Comparison of ENCODE assay signal across 11 cellular contexts in genomic region chr1:247576514-247576913, GRCh38. TPM values are rescaled to one million over a fixed set of nuclear protein-coding genes. Genes with fewer than 3 reads are reported as not detected.
DNase-seq lines count a peak whose midpoint lies in the region; ATAC-seq and TF ChIP-seq lines count a peak whose summit lies in the region.
"Had no signal": no experiment of that assay in that cellular context is flagged by ENCODE, and none has a peak within 500 bp of the region (broad histone marks: within the 10 kb centered on the region; RNA-seq: fewer than 3 reads in every experiment).

No MANE protein-coding gene starts in this region.

- dilution Hi-C loops in IMR-90 (cut with HindIII; ENCODE audit: low sequenced_read_pairs, unreplicated experiment), result no loop called here

- no peak overlapping the region for H3K56ac ChIP-seq in IMR-90 (ENCODE audit: extremely low read depth, insufficient read depth, low read length)

- no peaks in the 10 kb centered on the region for H3K36me3 ChIP-seq in IMR-90 (ENCODE audit: control insufficient read depth, insufficient read depth, low read length)

- no peaks in the 10 kb centered on the region for H3K9me1 ChIP-seq in IMR-90 (ENCODE audit: insufficient read depth, low read length)

- no peak overlapping the region for H3K4ac ChIP-seq in IMR-90 (ENCODE audit: low read depth, low read length)

- no peak overlapping the region for H3K9ac ChIP-seq in IMR-90 (ENCODE audit: low read depth, low read length)
- H3K9ac ChIP-seq: parathyroid adenoma had no signal

- no peak overlapping the region for H3K27ac Mint-ChIP-seq in mesothelial cell of epicardium
- H3K27ac Mint-ChIP-seq: T-helper 1 cell treated with Interleukin-12 subunit alpha and Interleukin-12 subunit beta and Interleukin-4 antibody, amounts not matched to agents 30 μg/mL and 1 μg/mL, for 36 hours had no signal

- H4K91ac ChIP-seq in IMR-90 (ENCODE audit: insufficient read depth, low read depth, low read length), result no peak overlapping the region

- H3K27ac ChIP-seq in IMR-90 (ENCODE audit: insufficient read depth, low read length), result no peak overlapping the region
- H3K27ac ChIP-seq: parathyroid adenoma had no signal

- no peaks in the 10 kb centered on the region for H3K4me1 ChIP-seq in IMR-90 (ENCODE audit: control insufficient read depth, insufficient read depth, low read length)
- H3K4me1 ChIP-seq: parathyroid adenoma had no signal

- no peak overlapping the region for H3K18ac ChIP-seq in IMR-90 (ENCODE audit: low read depth, low read length)

- DNase-seq in GM12865 (ENCODE audit: low read depth), result peak; percentile 25
- DNase-seq in IMR-90, result no peak
- peak; percentile 40 to 68 for DNase-seq in SW 1271 (lab: John Stamatoyannopoulos, UW)
- no peak for DNase-seq in mesothelial cell of epicardium (ENCODE audit: low spot score in 2 of 2, unreplicated experiment in 2 of 2)
- DNase-seq in AG20443 (ENCODE audit: low spot score), result no peak
- no peak for DNase-seq in stimulated activated CD4-positive, alpha-beta T cell treated with anti-CD3 and anti-CD28 coated beads, Interleukin-4, amount 100 ng/mL, for 24 hours

- no peaks in the 10 kb centered on the region for H3K36me3 Mint-ChIP-seq in mesothelial cell of epicardium

- H3K9me3 ChIP-seq in IMR-90 (ENCODE audit: control insufficient read depth, insufficient read depth, low read length), result peaks cover 15% of the 10 kb centered on the region

- H3K79me1 ChIP-seq in IMR-90 (ENCODE audit: low read depth in 1 of 2, low read length in 2 of 2), result no peaks in the 10 kb centered on the region

- no peaks in the 10 kb centered on the region for H3K4me1 Mint-ChIP-seq in mesothelial cell of epicardium

- H3K9me3 Mint-ChIP-seq in mesothelial cell of epicardium, result peaks cover 5% of the 10 kb centered on the region
- H3K9me3 Mint-ChIP-seq: T-helper 1 cell treated with Interleukin-12 subunit alpha and Interleukin-12 subunit beta and Interleukin-4 antibody, amounts not matched to agents 30 μg/mL and 1 μg/mL, for 36 hours had no signal

- no peak overlapping the region for H3K14ac ChIP-seq in IMR-90 (replicated peaks; ENCODE audit: low read depth, low read length)

- TF ChIP-seq POLR2A in IMR-90 (IDR thresholded peaks at IDR 0.05; ENCODE audit: low read depth, low read length), result no peak

- H3K4me3 Mint-ChIP-seq in mesothelial cell of epicardium, result no peak overlapping the region
- H3K4me3 Mint-ChIP-seq: T-helper 1 cell treated with Interleukin-12 subunit alpha and Interleukin-12 subunit beta and Interleukin-4 antibody, amounts not matched to agents 30 μg/mL and 1 μg/mL, for 36 hours had no signal

- no TSS peak for BruUV-seq in IMR-90 (replicated peaks; lab: Mats Ljungman, UMichigan)

- no peak overlapping the region for H2AK9ac ChIP-seq in IMR-90 (replicated peaks; ENCODE audit: low read depth, low read length, poor library complexity)

- ATAC-seq in IMR-90 (ENCODE audit: low read depth), result no peak
- no peak for ATAC-seq in HG02970 (IDR thresholded peaks at IDR 0.05; ENCODE audit: low FRiP score, unreplicated experiment)
- no peak for ATAC-seq in HG02678 (IDR thresholded peaks at IDR 0.05; ENCODE audit: unreplicated experiment)

- no peak overlapping the region for H4K5ac ChIP-seq in IMR-90 (ENCODE audit: low read depth, low read length)

- no peak overlapping the region for H2AK5ac ChIP-seq in IMR-90 (ENCODE audit: low read depth, low read length)

- no peak overlapping the region for H2BK5ac ChIP-seq in IMR-90 (ENCODE audit: low read depth, low read length, poor library complexity, severe bottlenecking)

- H3K4me2 ChIP-seq in IMR-90 (ENCODE audit: low read depth, low read length), result no peak overlapping the region

- H3K23ac ChIP-seq in IMR-90 (ENCODE audit: low read depth, low read length), result no peak overlapping the region

- POLR2A ChIA-PET in IMR-90 (lab: Charles Lee; ENCODE audit: unreplicated experiment), result no interaction called here

- peak; percentile 30 for TF ChIP-seq CTCF in GM12865 (IDR thresholded peaks at IDR 0.05; ENCODE audit: insufficient read depth, low read depth, low read length, missing control alignments)
- TF ChIP-seq CTCF in IMR-90 (conservative IDR thresholded peaks at IDR 0.05; ENCODE audit: low read depth, low read length), result 0 out of 2 replicates have a peak, but pooled peaks have one; percentile 13
- TF ChIP-seq CTCF in mesothelial cell of epicardium (IDR thresholded peaks at IDR 0.05; ENCODE audit: unreplicated experiment), result peak; percentile 55

- no peak overlapping the region for H4K8ac ChIP-seq in IMR-90 (ENCODE audit: low read depth in 2 of 2, low read length in 2 of 2)

- H4K20me1 ChIP-seq in IMR-90 (ENCODE audit: insufficient read depth, low read length), result no peaks in the 10 kb centered on the region

- in situ Hi-C loops in IMR-90 (cut with MboI; ENCODE audit: low sequenced_read_pairs), result no loop called here

- H2BK15ac ChIP-seq in IMR-90 (ENCODE audit: low read depth, low read length), result no peak overlapping the region

- no peak overlapping the region for H2BK120ac ChIP-seq in IMR-90 (ENCODE audit: low read depth, low read length)

- H3K27me3 Mint-ChIP-seq in mesothelial cell of epicardium (ENCODE audit: low read depth), result no peaks in the 10 kb centered on the region

- H3K4me3 ChIP-seq in GM12865 (ENCODE audit: low read depth, low read length), result no peak overlapping the region
- H3K4me3 ChIP-seq in IMR-90 (ENCODE audit: insufficient read depth, low read depth, low read length), result no peak overlapping the region

- intact Hi-C loops in IMR-90 (cut with micrococcal nuclease), result loop anchor here (1.0 kb wide), 1 partner anchor 186 kb away; no protein-coding TSS in a partner anchor

- no peak overlapping the region for H2BK20ac ChIP-seq in IMR-90 (ENCODE audit: low read depth, low read length)

- TF ChIP-seq RAD21 in IMR-90 (IDR thresholded peaks at IDR 0.05; ENCODE audit: low read length), result no peak

- H2AFZ ChIP-seq in IMR-90 (replicated peaks; ENCODE audit: low read length, poor library complexity), result no peak overlapping the region
- H2AFZ ChIP-seq: parathyroid adenoma had no signal

- WGBS in IMR-90 (ENCODE audit: extremely low coverage in 2 of 2, insufficient read length in 1 of 2), 2 experiments, result no CpG with 5 or more reads among the region's 3 CpGs

- CTCF ChIA-PET in IMR-90 (lab: Yijun Ruan, JAX), result interaction anchor here (0.9 kb wide), 1 partner anchor 186 kb away, joined by 3 read pairs; no protein-coding TSS in a partner anchor

- H3K27me3 ChIP-seq in IMR-90 (ENCODE audit: control insufficient read depth, insufficient read depth, low read length), result no peaks in the 10 kb centered on the region

TF ChIP-seq in IMR-90, 13 proteins besides CTCF, POLR2A, EP300 and RAD21 (continues in another document):
- no peak for TF ChIP-seq CHD1 (IDR thresholded peaks at IDR 0.05; ENCODE audit: low read depth, low read length)
- TF ChIP-seq FOS (IDR thresholded peaks at IDR 0.05; ENCODE audit: low read depth, low read length), result no peak
- no peak for TF ChIP-seq MAZ (IDR thresholded peaks at IDR 0.05; ENCODE audit: borderline replicate concordance, low read depth, low read length)
- TF ChIP-seq BHLHE40 (IDR thresholded peaks at IDR 0.05; ENCODE audit: low read depth, low read length), result no peak
- TF ChIP-seq, protein P1, sequence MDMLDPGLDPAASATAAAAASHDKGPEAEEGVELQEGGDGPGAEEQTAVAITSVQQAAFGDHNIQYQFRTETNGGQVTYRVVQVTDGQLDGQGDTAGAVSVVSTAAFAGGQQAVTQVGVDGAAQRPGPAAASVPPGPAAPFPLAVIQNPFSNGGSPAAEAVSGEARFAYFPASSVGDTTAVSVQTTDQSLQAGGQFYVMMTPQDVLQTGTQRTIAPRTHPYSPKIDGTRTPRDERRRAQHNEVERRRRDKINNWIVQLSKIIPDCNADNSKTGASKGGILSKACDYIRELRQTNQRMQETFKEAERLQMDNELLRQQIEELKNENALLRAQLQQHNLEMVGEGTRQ (IDR thresholded peaks at IDR 0.05; ENCODE audit: low read depth, low read length), result no peak
- TF ChIP-seq MAFK (IDR thresholded peaks at IDR 0.05; ENCODE audit: low read depth, low read length), result no peak
- no peak for TF ChIP-seq CEBPB (IDR thresholded peaks at IDR 0.05; ENCODE audit: low read depth, low read length)
- no peak for TF ChIP-seq ELK1 (IDR thresholded peaks at IDR 0.05; ENCODE audit: borderline replicate concordance, low read depth, low read length)
- no peak for TF ChIP-seq NFE2L2 (IDR thresholded peaks at IDR 0.05; ENCODE audit: low read depth, low read length)
- no peak for TF ChIP-seq MXI1 (IDR thresholded peaks at IDR 0.05; ENCODE audit: borderline replicate concordance, low read depth, low read length)
- no peak for TF ChIP-seq RFX5 (IDR thresholded peaks at IDR 0.05; ENCODE audit: low read depth, low read length)
- no peak for TF ChIP-seq RCOR1 (IDR thresholded peaks at IDR 0.05; ENCODE audit: insufficient replicate concordance, low read length)

RNA-seq across cellular contexts. Expression of gene OR2G2, which starts 11.6 kb away (rescaled TPM):
- total RNA-seq in IMR-90 (2012; rRNA removed) (not detected in 2 replicates), mesothelial cell of epicardium (not detected in 3 replicates)
- not detected in 2 replicates for polyA plus RNA-seq in IMR-90 (2012; rRNA removed)
- polyA plus RNA-seq in IMR-90 (2012; cell fraction: cytosol; rRNA removed), result not detected in 2 replicates
- not detected in 2 replicates for polyA plus RNA-seq in IMR-90 (2012; cell fraction: nucleus; rRNA removed; ENCODE audit: low replicate concordance)
- total RNA-seq: dermis microvascular lymphatic vessel endothelial cell had no signal

RNA-seq across cellular contexts. Expression of gene GCSAML, which starts 27.6 kb away (rescaled TPM):
- total RNA-seq in IMR-90 (2012; rRNA removed) (not detected in 2 replicates), mesothelial cell of epicardium (not detected in 3 replicates)
- polyA plus RNA-seq in IMR-90 (2012; rRNA removed), result not detected in 2 replicates
- not detected in 2 replicates for polyA plus RNA-seq in IMR-90 (2012; cell fraction: cytosol; rRNA removed)
- polyA plus RNA-seq in IMR-90 (2012; cell fraction: nucleus; rRNA removed; ENCODE audit: low replicate concordance), result not detected in 2 replicates
- total RNA-seq: dermis microvascular lymphatic vessel endothelial cell had no signal

RNA-seq across cellular contexts. Expression of gene OR2G3, which starts 28.9 kb away (rescaled TPM):
- total RNA-seq in IMR-90 (2012; rRNA removed) (not detected in 2 replicates), mesothelial cell of epicardium (not detected in 3 replicates)
- not detected in 2 replicates for polyA plus RNA-seq in IMR-90 (2012; rRNA removed)
- polyA plus RNA-seq in IMR-90 (2012; cell fraction: cytosol; rRNA removed), result not detected in 2 replicates
- not detected in 2 replicates for polyA plus RNA-seq in IMR-90 (2012; cell fraction: nucleus; rRNA removed; ENCODE audit: low replicate concordance)
- total RNA-seq: dermis microvascular lymphatic vessel endothelial cell had no signal

RNA-seq across cellular contexts. Expression of gene OR2C3, which starts 40.3 kb away (rescaled TPM):
- total RNA-seq in IMR-90 (2012; rRNA removed), result not detected in 2 replicates
- polyA plus RNA-seq in IMR-90 (2012; rRNA removed), result not detected in 2 replicates
- not detected in 2 replicates for polyA plus RNA-seq in IMR-90 (2012; cell fraction: cytosol; rRNA removed)
- polyA plus RNA-seq in IMR-90 (2012; cell fraction: nucleus; rRNA removed; ENCODE audit: low replicate concordance), result not detected in 2 replicates
- not detected in 3 replicates for total RNA-seq in mesothelial cell of epicardium
- total RNA-seq: dermis microvascular lymphatic vessel endothelial cell had no signal

Comparison
In these comparisons a context has a peak if more than half of its experiments do, and no peak if none do; other contexts are left out.
1. DNase-seq: peak in GM12865 (single experiment) and SW 1271 (2 of 2); none in IMR-90 (single experiment), mesothelial cell of epicardium (0 of 2), AG20443 (single experiment) and stimulated activated CD4-positive, alpha-beta T cell treated with anti-CD3 and anti-CD28 coated beads, Interleukin-4, amount 100 ng/mL, for 24 hours (single experiment).
2. Peak in every context shown above with its lines, with median percentiles within 50 percentile points of each other: CTCF ChIP-seq.